ENCODE assay signal across 13 cellular contexts in genomic region chr1:26016944-26017545, GRCh38. TPM values are rescaled to one million over a fixed set of nuclear protein-coding genes. Genes with fewer than 3 reads are reported as not detected.
DNase-seq lines count a peak whose midpoint lies in the region; ATAC-seq and TF ChIP-seq lines count a peak whose summit lies in the region.
"Had no signal": no experiment of that assay in that cellular context is flagged by ENCODE, and none has a peak within 500 bp of the region (broad histone marks: within the 10 kb centered on the region; RNA-seq: fewer than 3 reads in every experiment).

No MANE protein-coding gene starts in this region.

- intact Hi-C loops in CD4-positive, alpha-beta T cell (cut with DNase I, micrococcal nuclease) = no loop called here
- intact Hi-C loops in naive thymus-derived CD4-positive, alpha-beta T cell (cut with micrococcal nuclease) = no loop called here
- intact Hi-C loops in body of pancreas (cut with DNase I) = no loop called here

- H4K91ac ChIP-seq in H9 (ENCODE audit: insufficient read length, low read depth, low read length) = no peak overlapping the region

- TF ChIP-seq CTCF in CD4-positive, alpha-beta T cell (IDR thresholded peaks at IDR 0.05) = no peak
- no peak for TF ChIP-seq CTCF in H9 (conservative IDR thresholded peaks at IDR 0.05)
- TF ChIP-seq CTCF in body of pancreas (IDR thresholded peaks at IDR 0.05) = no peak

- H2BK12ac ChIP-seq in H9 (ENCODE audit: insufficient read length, low read depth, low read length) = no peak overlapping the region

- no peak overlapping the region for H4K5ac ChIP-seq in H9 (ENCODE audit: insufficient read length, low read depth, low read length)

- H3K4me2 ChIP-seq in H9 (ENCODE audit: insufficient read depth, insufficient read length, low read length) = no peak overlapping the region

- POLR2A ChIA-PET in CD4-positive, alpha-beta T cell (lab: Charles Lee) = no interaction called here
- POLR2A ChIA-PET in naive thymus-derived CD4-positive, alpha-beta T cell (lab: Charles Lee) = interaction anchor here (0.7 kb wide), 1 partner anchor 112 kb away, joined by 3 read pairs; no protein-coding TSS in a partner anchor

- H3K27me3 Mint-ChIP-seq in CD4-positive, alpha-beta T cell = no peaks in the 10 kb centered on the region
- H3K27me3 Mint-ChIP-seq in H9 (ENCODE audit: low read depth) = peaks cover 3% of the 10 kb centered on the region; the same call in 1 of the 2 replicates
- peaks cover 0 to 8% (median 0%) of the 10 kb centered on the region in 5 donors for H3K27me3 Mint-ChIP-seq in naive thymus-derived CD4-positive, alpha-beta T cell

- no peak overlapping the region for H3K14ac ChIP-seq in H9 (ENCODE audit: insufficient read depth, low read length)

- peaks cover 15% of the 10 kb centered on the region for H3K4me1 Mint-ChIP-seq in CD4-positive, alpha-beta T cell (ENCODE audit: low read depth)
- H3K4me1 Mint-ChIP-seq in H9 = peaks cover 14 to 32% of the 10 kb centered on the region in 2 experiments
- H3K4me1 Mint-ChIP-seq in naive thymus-derived CD4-positive, alpha-beta T cell = peaks cover 9 to 20% (median 15%) of the 10 kb centered on the region in 7 donors

- H2AK5ac ChIP-seq in H9 (ENCODE audit: insufficient read length, low read length) = no peak overlapping the region

- H3K27ac ChIP-seq in CD4-positive, alpha-beta T cell (ENCODE audit: low read depth, low read length) = no peak overlapping the region
- H3K27ac ChIP-seq in H9 (ENCODE audit: insufficient read length, low read depth, low read length) (no peak overlapping the region), angular gyrus (ENCODE audit: low read depth, low read length) (peak overlapping the region; percentile 76), body of pancreas (no peak overlapping the region)
- no peak overlapping the region for H3K27ac ChIP-seq in naive thymus-derived CD4-positive, alpha-beta T cell (ENCODE audit: low read depth, low read length)
- H3K27ac ChIP-seq: SK-N-MC, transverse colon had no signal

- H2AFZ ChIP-seq in H9 (ENCODE audit: low read length) = no peak overlapping the region

- no peak overlapping the region for H3K4ac ChIP-seq in H9 (ENCODE audit: low read depth, low read length)

- peak; percentile 77 for ATAC-seq in CD4-positive, alpha-beta T cell (ENCODE audit: poor library complexity)
- ATAC-seq in naive thymus-derived CD4-positive, alpha-beta T cell = peak; percentile 69
- ATAC-seq in HG03095 (IDR thresholded peaks at IDR 0.05; ENCODE audit: unreplicated experiment) = no peak
- no peak for ATAC-seq in body of pancreas
- ATAC-seq in GM21723 (IDR thresholded peaks at IDR 0.05; ENCODE audit: unreplicated experiment) = no peak

- no peaks in the 10 kb centered on the region for H3K36me3 ChIP-seq in naive thymus-derived CD4-positive, alpha-beta T cell (ENCODE audit: control insufficient read depth in 2 of 3, insufficient read depth in 3 of 3, low read length in 3 of 3)
- H3K36me3 ChIP-seq in body of pancreas (replicated peaks in 1 of 2; ENCODE audit: insufficient read depth in 1 of 2, low read depth in 2 of 2) = no peaks in the 10 kb centered on the region
- H3K36me3 ChIP-seq: transverse colon had no signal

- no peaks in the 10 kb centered on the region for H3K23me2 ChIP-seq in H9 (ENCODE audit: insufficient read length, low read depth, low read length, poor library complexity, severe bottlenecking)

- CTCF ChIA-PET in CD4-positive, alpha-beta T cell (lab: Charles Lee) = no interaction called here
- CTCF ChIA-PET in naive thymus-derived CD4-positive, alpha-beta T cell (lab: Charles Lee) = no interaction called here

- H2BK5ac ChIP-seq in H9 (ENCODE audit: insufficient read length, low read length) = no peak overlapping the region

- no peaks in the 10 kb centered on the region for H3K79me1 ChIP-seq in H9 (ENCODE audit: insufficient read depth, low read depth, low read length, poor library complexity, severe bottlenecking)

- H3K79me2 ChIP-seq in H9 (ENCODE audit: insufficient read depth, low read length) = no peaks in the 10 kb centered on the region

- no peak overlapping the region for H3K9ac ChIP-seq in H9 (ENCODE audit: extremely low read depth, insufficient read length, low read length)

- H2BK15ac ChIP-seq in H9 (ENCODE audit: low read depth, low read length) = no peak overlapping the region

- no peak overlapping the region for H3K4me3 Mint-ChIP-seq in CD4-positive, alpha-beta T cell
- no peak overlapping the region for H3K4me3 Mint-ChIP-seq in H9
- no peak overlapping the region for H3K4me3 Mint-ChIP-seq in naive thymus-derived CD4-positive, alpha-beta T cell

- no peak overlapping the region for H3K4me3 ChIP-seq in naive thymus-derived CD4-positive, alpha-beta T cell (ENCODE audit: low read length)
- no peak overlapping the region for H3K4me3 ChIP-seq in body of pancreas
- H3K4me3 ChIP-seq: SK-N-MC, transverse colon had no signal

- H2BK20ac ChIP-seq in H9 (ENCODE audit: low read depth, low read length, poor library complexity, severe bottlenecking) = no peak overlapping the region

- H3K56ac ChIP-seq in H9 (ENCODE audit: insufficient read length, low read depth, low read length) = no peak overlapping the region

- DNase-seq in CD4-positive, alpha-beta T cell = no peak
- peak; percentile 46 for DNase-seq in H9
- DNase-seq in naive thymus-derived CD4-positive, alpha-beta T cell = peak in 2 of 9 donors; percentile 28 to 38
- no peak for DNase-seq in A172 (ENCODE audit: low spot score)
- DNase-seq in body of pancreas = no peak
- DNase-seq: COR-L47, cortex of kidney, small intestine, transverse colon had no signal

- no peaks in the 10 kb centered on the region for H4K20me1 ChIP-seq in H9 (ENCODE audit: control insufficient read depth, insufficient read depth, insufficient read length)

- H3K23ac ChIP-seq in H9 (ENCODE audit: insufficient read length, low read depth, low read length) = no peak overlapping the region

- no peak overlapping the region for H2BK120ac ChIP-seq in H9 (ENCODE audit: low read depth, low read length, poor library complexity, severe bottlenecking)

- H3K18ac ChIP-seq in H9 (ENCODE audit: insufficient read length, low read depth, low read length) = no peak overlapping the region

- H3K4me1 ChIP-seq in H9 (ENCODE audit: insufficient read depth, low read length) (no peaks in the 10 kb centered on the region), body of pancreas (peaks cover 11% of the 10 kb centered on the region)
- peaks cover 0 to 6% of the 10 kb centered on the region in 2 donors for H3K4me1 ChIP-seq in naive thymus-derived CD4-positive, alpha-beta T cell (ENCODE audit: control insufficient read depth in 2 of 2, insufficient read depth in 2 of 2, low read length in 2 of 2)

- no peaks in the 10 kb centered on the region for H3K36me3 Mint-ChIP-seq in CD4-positive, alpha-beta T cell (ENCODE audit: low read depth)
- no peaks in the 10 kb centered on the region for H3K36me3 Mint-ChIP-seq in H9 (ENCODE audit: insufficient read depth in 1 of 3, low read depth in 3 of 3)
- no peaks in the 10 kb centered on the region for H3K36me3 Mint-ChIP-seq in naive thymus-derived CD4-positive, alpha-beta T cell

- no CpG with 5 or more reads among the region's 6 CpGs for WGBS in H9 (ENCODE audit: extremely low coverage, insufficient read length, low lambda C conversion rate)
- WGBS in body of pancreas, 2 donors = 74 to 88% methylated on average over 4 to 6 of the region's 6 CpGs

- no peak overlapping the region for H3T11ph ChIP-seq in H9 (ENCODE audit: low read length)

- H4K8ac ChIP-seq in H9 (replicated peaks; ENCODE audit: insufficient read length, low read depth, low read length) = no peak overlapping the region

- H3K9me3 ChIP-seq in CD4-positive, alpha-beta T cell (ENCODE audit: control insufficient read depth, low read length) = no peaks in the 10 kb centered on the region
- H3K9me3 ChIP-seq in H9 (ENCODE audit: control insufficient read depth, low read depth, low read length) = no peaks in the 10 kb centered on the region
- no peaks in the 10 kb centered on the region for H3K9me3 ChIP-seq in naive thymus-derived CD4-positive, alpha-beta T cell (ENCODE audit: control insufficient read depth in 2 of 3, low read length in 3 of 3)
- no peaks in the 10 kb centered on the region for H3K9me3 ChIP-seq in body of pancreas
- H3K9me3 ChIP-seq: transverse colon had no signal

- H3K27me3 ChIP-seq in CD4-positive, alpha-beta T cell (ENCODE audit: control insufficient read depth, insufficient read depth, low read length) = no peaks in the 10 kb centered on the region
- H3K27me3 ChIP-seq in H9 (ENCODE audit: insufficient read depth, low read length) (no peaks in the 10 kb centered on the region), body of pancreas (no peaks in the 10 kb centered on the region)
- H3K27me3 ChIP-seq in naive thymus-derived CD4-positive, alpha-beta T cell (ENCODE audit: control insufficient read depth in 2 of 2, insufficient read depth in 2 of 2, low read length in 2 of 2) = no peaks in the 10 kb centered on the region
- H3K27me3 ChIP-seq: transverse colon had no signal

- no peak for TF ChIP-seq POLR2A in body of pancreas (IDR thresholded peaks at IDR 0.05)

- no peaks in the 10 kb centered on the region for H3K9me3 Mint-ChIP-seq in CD4-positive, alpha-beta T cell
- no peaks in the 10 kb centered on the region for H3K9me3 Mint-ChIP-seq in H9
- no peaks in the 10 kb centered on the region for H3K9me3 Mint-ChIP-seq in naive thymus-derived CD4-positive, alpha-beta T cell

- H3K27ac Mint-ChIP-seq in CD4-positive, alpha-beta T cell = peak overlapping the region; percentile 47
- no peak overlapping the region; a peak in 1 of 7 replicates for H3K27ac Mint-ChIP-seq in H9
- H3K27ac Mint-ChIP-seq in naive thymus-derived CD4-positive, alpha-beta T cell = peak overlapping the region in 4 of 9 donors; percentile 5 to 32 (median 12)

RNA-seq across cellular contexts. Expression of gene EXTL1, which starts 4.5 kb away (rescaled TPM):
- total RNA-seq in CD4-positive, alpha-beta T cell = not detected
- total RNA-seq in H9 (2021) (1.0 and 1.1 TPM in 2 replicates), body of pancreas (not detected)
- under 1 TPM in 2 of 5 experiments, not detected in 3; 0.14 to 0.32 TPM for total RNA-seq in naive thymus-derived CD4-positive, alpha-beta T cell
- polyA plus RNA-seq in naive thymus-derived CD4-positive, alpha-beta T cell = not detected
- total RNA-seq in A172 (2014; rRNA removed; shearing (Covaris generic)) = 0.17 TPM in 1 of 2 replicates, not detected in the other

RNA-seq across cellular contexts. Expression of gene PAFAH2, which starts 19.2 kb away (rescaled TPM):
- total RNA-seq in CD4-positive, alpha-beta T cell = 1 to 10 TPM; 7.9 to 8.1 TPM
- total RNA-seq in H9 (2021) = 8.2 and 12.4 TPM in 2 replicates
- total RNA-seq in naive thymus-derived CD4-positive, alpha-beta T cell = 10 to 100 TPM; 11.4 to 36.0 (median 12.7) TPM
- 10 to 100 TPM; 19.5 to 23.7 TPM for polyA plus RNA-seq in naive thymus-derived CD4-positive, alpha-beta T cell
- total RNA-seq in A172 (2014; rRNA removed; shearing (Covaris generic)) = 8.5 and 13.0 TPM in 2 replicates
- total RNA-seq in body of pancreas = 10 to 100 TPM; 14.8 to 46.4 TPM

RNA-seq across cellular contexts. Expression of gene SLC30A2, which starts 28.9 kb away (rescaled TPM):
- total RNA-seq in CD4-positive, alpha-beta T cell = not detected
- 0.35 TPM in 2 replicates for total RNA-seq in H9 (2021)
- total RNA-seq in naive thymus-derived CD4-positive, alpha-beta T cell = not detected
- not detected for polyA plus RNA-seq in naive thymus-derived CD4-positive, alpha-beta T cell
- not detected in 2 replicates for total RNA-seq in A172 (2014; rRNA removed; shearing (Covaris generic))
- 10 to 100 TPM; 44.5 to 64.6 TPM for total RNA-seq in body of pancreas

RNA-seq across cellular contexts. Expression of gene TRIM63, which starts 50.4 kb away (rescaled TPM):
- total RNA-seq in CD4-positive, alpha-beta T cell = not detected
- total RNA-seq in H9 (2021) (not detected in 2 replicates), body of pancreas (not detected)
- total RNA-seq in naive thymus-derived CD4-positive, alpha-beta T cell = not detected
- not detected for polyA plus RNA-seq in naive thymus-derived CD4-positive, alpha-beta T cell
- not detected in 2 replicates for total RNA-seq in A172 (2014; rRNA removed; shearing (Covaris generic))

Comparison
In these comparisons a context has a peak if more than half of its experiments do, and no peak if none do; other contexts are left out.
1. ATAC-seq: peak in CD4-positive, alpha-beta T cell (single experiment) and naive thymus-derived CD4-positive, alpha-beta T cell (single experiment); none in HG03095 (single experiment), body of pancreas (single experiment) and GM21723 (single experiment).
2. RNA of gene SLC30A2, which starts 28.9 kb away (total RNA-seq): 44.5 to 64.6 TPM in body of pancreas; 0.35 TPM in H9, not detected in CD4-positive, alpha-beta T cell, not detected in naive thymus-derived CD4-positive, alpha-beta T cell and not detected in A172; every median in the first group is over 10 times any median in the second.